20 cellular contexts compared by ENCODE assay signal in genomic region chr3:180610981-180611380, GRCh38.
"Had no signal": no experiment of that assay in that cellular context is flagged by ENCODE, and none has a peak within 500 bp of the region (broad histone marks: within the 10 kb centered on the region; RNA-seq: fewer than 3 reads in every experiment).

No MANE protein-coding gene starts in this region.

- H3K4me3 ChIP-seq: dorsolateral prefrontal cortex, heart right ventricle, psoas muscle, right lobe of liver, spleen, stomach, thoracic aorta, transverse colon had no signal

- H3K27me3 ChIP-seq: dorsolateral prefrontal cortex, heart right ventricle, right lobe of liver, spleen, stomach, transverse colon had no signal

- H3K9me3 ChIP-seq: heart right ventricle, psoas muscle, right lobe of liver, spleen, stomach, thoracic aorta, transverse colon had no signal

- H3K4me1 ChIP-seq: heart right ventricle, psoas muscle, right lobe of liver, spleen, stomach, transverse colon had no signal

- H3K27ac ChIP-seq: heart right ventricle, psoas muscle, right lobe of liver, spleen, stomach, thoracic aorta, transverse colon had no signal

- DNase-seq: cortex of kidney; dorsolateral prefrontal cortex; effector CD8-positive, alpha-beta T cell; foreskin melanocyte; heart right ventricle; hypothalamus; kidney glomerular epithelial cell; naive thymus-derived CD4-positive, alpha-beta T cell; nephron progenitor cell; psoas muscle; right lobe of liver; spleen; stimulated activated CD4-positive, alpha-beta T cell treated with anti-CD3 and anti-CD28 coated beads, Interleukin-15, amount 100 ng/mL, for 24 hours; stimulated activated CD4-positive, alpha-beta T cell treated with anti-CD3 and anti-CD28 coated beads, Interleukin-1b, Interleukin-23, amount 100 ng/mL, for 48 hours; stimulated activated CD4-positive, alpha-beta T cell treated with anti-CD3 and anti-CD28 coated beads, Interleukin-4, amount 100 ng/mL, for 4 hours; stimulated activated naive CD4-positive, alpha-beta T cell; stomach; substantia nigra; transverse colon had no signal

- ATAC-seq: heart right ventricle; naive thymus-derived CD4-positive, alpha-beta T cell; psoas muscle; right lobe of liver had no signal
